ENCODE assay signal across 8 cellular contexts in genomic region chr14:88553886-88554457, GRCh38. TPM values are rescaled to one million over a fixed set of nuclear protein-coding genes. Genes with fewer than 3 reads are reported as not detected.
DNase-seq lines count a peak whose midpoint lies in the region; ATAC-seq and TF ChIP-seq lines count a peak whose summit lies in the region.

No MANE protein-coding gene starts in this region.

- H3K27me3 ChIP-seq in H7 (ENCODE audit: control insufficient read depth, insufficient read depth, low read length), result peaks cover 11% of the 10 kb centered on the region; the same call in 1 of the 2 replicates

- ATAC-seq in GM18909 (IDR thresholded peaks at IDR 0.05; ENCODE audit: poor library complexity, unreplicated experiment) (no peak), GM19023 (IDR thresholded peaks at IDR 0.05; ENCODE audit: unreplicated experiment) (no peak)

- no peak for TF ChIP-seq CTCF in fibroblast of pulmonary artery (IDR thresholded peaks at IDR 0.05; ENCODE audit: low read length, missing control alignments)
- TF ChIP-seq CTCF in progenitor cell of endocrine pancreas (IDR thresholded peaks at IDR 0.05; ENCODE audit: unreplicated experiment), result no peak

- DNase-seq in H7 (no peak), SW480 (ENCODE audit: low spot score) (peak; percentile 27), fibroblast of pulmonary artery (ENCODE audit: low read depth) (peak; percentile 27), progenitor cell of endocrine pancreas (ENCODE audit: low spot score, unreplicated experiment) (no peak), CD1c-positive myeloid dendritic cell (ENCODE audit: extremely low spot score) (no peak), AG08395 (ENCODE audit: low spot score) (no peak)

- H3K4me1 Mint-ChIP-seq in progenitor cell of endocrine pancreas (ENCODE audit: low read depth), result peaks cover 34% of the 10 kb centered on the region

- peaks cover 4% of the 10 kb centered on the region for H3K36me3 Mint-ChIP-seq in progenitor cell of endocrine pancreas (ENCODE audit: insufficient read depth)

- peak overlapping the region; percentile 99 for H3K27ac Mint-ChIP-seq in progenitor cell of endocrine pancreas

- H3K9me3 Mint-ChIP-seq in progenitor cell of endocrine pancreas (ENCODE audit: low read depth), result no peaks in the 10 kb centered on the region

- no peaks in the 10 kb centered on the region for H3K36me3 ChIP-seq in H7 (replicated peaks; ENCODE audit: control insufficient read depth, insufficient read depth, low read length)

- H3K4me3 Mint-ChIP-seq in progenitor cell of endocrine pancreas (ENCODE audit: low read depth), result peak overlapping the region; percentile 95

- no peaks in the 10 kb centered on the region for H3K27me3 Mint-ChIP-seq in progenitor cell of endocrine pancreas

- peak overlapping the region; percentile 66 for H3K4me3 ChIP-seq in H7 (ENCODE audit: insufficient read depth, low read depth, low read length)
- peak overlapping the region; percentile 66 for H3K4me3 ChIP-seq in fibroblast of pulmonary artery (replicated peaks; ENCODE audit: low read depth, low read length)

RNA-seq across cellular contexts. Expression of gene PTPN21, which starts 0.8 kb away (rescaled TPM):
- total RNA-seq in H7 (2014; rRNA removed; shearing (Covaris generic)), result 3.5 and 6.1 TPM in 2 replicates
- total RNA-seq in progenitor cell of endocrine pancreas, result 40.0 and 42.1 TPM in 2 replicates

RNA-seq across cellular contexts. Expression of gene ZC3H14, which starts 8.9 kb away (rescaled TPM):
- 65.6 and 69.3 TPM in 2 replicates for total RNA-seq in H7 (2014; rRNA removed; shearing (Covaris generic))
- total RNA-seq in progenitor cell of endocrine pancreas, result 102 and 116 TPM in 2 replicates

Comparison
In these comparisons a context has a peak if more than half of its experiments do, and no peak if none do; other contexts are left out.
1. DNase-seq: peak in SW480 (single experiment) and fibroblast of pulmonary artery (single experiment); none in H7 (single experiment), progenitor cell of endocrine pancreas (single experiment), CD1c-positive myeloid dendritic cell (single experiment) and AG08395 (single experiment).